In the genomic region with DNA sequence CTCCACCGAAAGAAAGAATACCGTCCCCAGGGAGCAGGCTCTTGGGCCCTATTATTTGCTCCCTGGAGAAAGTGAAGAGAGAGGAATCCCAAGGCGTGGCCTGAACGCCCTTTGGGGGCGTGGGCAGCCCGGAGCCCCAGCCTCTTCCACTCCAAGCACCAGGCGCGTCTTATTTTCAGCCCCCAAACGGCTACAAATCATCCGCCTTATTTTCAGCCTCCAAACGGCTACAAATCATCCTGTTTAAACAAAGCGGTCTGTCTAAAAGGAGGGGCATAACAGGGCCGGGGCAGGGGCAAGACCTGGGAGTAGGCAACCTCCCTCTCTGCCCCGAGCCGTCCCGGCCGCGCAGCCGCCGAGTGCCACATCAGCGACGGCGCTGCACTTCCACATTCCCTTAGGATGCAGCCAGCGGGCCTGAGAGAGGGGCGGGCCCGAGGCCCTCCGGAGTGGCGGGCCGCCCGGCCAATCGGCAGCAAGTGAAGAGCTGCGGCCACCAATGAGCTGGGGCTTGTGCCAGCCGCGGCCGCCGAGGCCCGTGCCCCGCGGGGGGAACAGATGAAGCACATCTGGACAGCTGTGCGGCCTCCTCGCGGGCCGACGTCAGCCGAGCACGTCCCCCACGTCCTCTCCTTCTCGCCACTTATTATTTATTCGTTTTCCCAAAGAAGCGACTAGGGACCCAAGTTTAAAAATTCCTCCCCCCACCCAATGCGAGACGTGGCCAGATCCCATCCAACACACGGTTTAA, we compare ENCODE assay signal across 1 cellular context.
TF ChIP-seq lines count a peak whose summit lies in the region.

A gene with protein sequence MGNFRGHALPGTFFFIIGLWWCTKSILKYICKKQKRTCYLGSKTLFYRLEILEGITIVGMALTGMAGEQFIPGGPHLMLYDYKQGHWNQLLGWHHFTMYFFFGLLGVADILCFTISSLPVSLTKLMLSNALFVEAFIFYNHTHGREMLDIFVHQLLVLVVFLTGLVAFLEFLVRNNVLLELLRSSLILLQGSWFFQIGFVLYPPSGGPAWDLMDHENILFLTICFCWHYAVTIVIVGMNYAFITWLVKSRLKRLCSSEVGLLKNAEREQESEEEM (plus strand): TSS at position 561 of the 751 bp plus-strand sequence. CDS start 62,593 bp downstream, outside the sequence.

TF ChIP-seq in HepG2, 621 proteins besides CTCF, POLR2A, EP300 and RAD21 (continued from another document and continues in another):
- TF ChIP-seq PLSCR1 (CRISPR knock-in tag; IDR thresholded peaks at IDR 0.05; ENCODE audit: borderline replicate concordance) (no peak), ZNF33A (CRISPR knock-in tag; IDR thresholded peaks at IDR 0.05; ENCODE audit: borderline replicate concordance) (peak; percentile 77; the same call in 1 of the 2 replicates), PTBP1 (IDR thresholded peaks at IDR 0.05; ENCODE audit: low read depth, low read length, poor library complexity, severe bottlenecking) (no peak), ZFP1 (CRISPR knock-in tag; IDR thresholded peaks at IDR 0.05) (no peak), ZNF326 (CRISPR knock-in tag; IDR thresholded peaks at IDR 0.05; ENCODE audit: borderline replicate concordance) (no peak), MXD4 (CRISPR knock-in tag; IDR thresholded peaks at IDR 0.05) (peak; percentile 81; the same call in 1 of the 2 replicates), ZNF337 (CRISPR knock-in tag; IDR thresholded peaks at IDR 0.05; ENCODE audit: borderline replicate concordance, low read depth) (0 out of 2 replicates have a peak, but pooled peaks have one; percentile 30), FOXM1 (CRISPR knock-in tag; IDR thresholded peaks at IDR 0.05) (no peak), SMARCE1 (IDR thresholded peaks at IDR 0.05; ENCODE audit: borderline replicate concordance) (no peak), SRSF4 (IDR thresholded peaks at IDR 0.05; ENCODE audit: low read depth, low read length, poor library complexity, severe bottlenecking) (no peak), ZNF720 (CRISPR knock-in tag; IDR thresholded peaks at IDR 0.05) (no peak), HNRNPL (IDR thresholded peaks at IDR 0.05; ENCODE audit: low read depth, low read length) (peak; percentile 59; the same call in 1 of the 2 replicates), XRCC5 (optimal IDR thresholded peaks at IDR 0.05; ENCODE audit: low read length) (peak; percentile 78), SIN3A (IDR thresholded peaks at IDR 0.05; ENCODE audit: borderline replicate concordance, low read depth, low read length) (no peak; the same call in 1 of the 2 replicates), ZNF761 (CRISPR knock-in tag; conservative IDR thresholded peaks at IDR 0.05) (peak; percentile 70), ZNF792 (CRISPR knock-in tag; IDR thresholded peaks at IDR 0.05) (peak; percentile 68; the same call in 1 of the 2 replicates), ARHGAP35 (CRISPR knock-in tag; IDR thresholded peaks at IDR 0.05; ENCODE audit: borderline replicate concordance) (peak; percentile 81), ZNF780A (CRISPR knock-in tag; IDR thresholded peaks at IDR 0.05) (no peak), BCLAF1 (IDR thresholded peaks at IDR 0.05) (no peak), ZNF724P (CRISPR knock-in tag; IDR thresholded peaks at IDR 0.05; ENCODE audit: borderline replicate concordance) (no peak; the same call in 1 of the 2 replicates), CREM (IDR thresholded peaks at IDR 0.05) (no peak), CREM (CRISPR knock-in tag; IDR thresholded peaks at IDR 0.05) (no peak), ZNF446 (CRISPR knock-in tag; IDR thresholded peaks at IDR 0.05) (no peak), PHF21A (CRISPR knock-in tag; IDR thresholded peaks at IDR 0.05) (peak; percentile 52; the same call in 1 of the 2 replicates), MAFK (conservative IDR thresholded peaks at IDR 0.05 in 1 of 2, IDR thresholded peaks at IDR 0.05 in 1 of 2; ENCODE audit: low read length in 2 of 2) (no peak), ESRRA (CRISPR knock-in tag; IDR thresholded peaks at IDR 0.05; ENCODE audit: low read depth) (no peak), FIP1L1 (IDR thresholded peaks at IDR 0.05; ENCODE audit: borderline replicate concordance, insufficient read depth, low read depth, low read length) (no peak), MLLT10 (CRISPR knock-in tag; IDR thresholded peaks at IDR 0.05) (no peak), ZNF549 (CRISPR knock-in tag; IDR thresholded peaks at IDR 0.05) (peak; percentile 37; the same call in 1 of the 2 replicates), KDM1A (CRISPR knock-in tag; IDR thresholded peaks at IDR 0.05) (peak; percentile 80), MTERF4 (CRISPR knock-in tag; IDR thresholded peaks at IDR 0.05) (no peak), RXRA (CRISPR knock-in tag; IDR thresholded peaks at IDR 0.05) (no peak; the same call in 1 of the 2 replicates), MEIS2 (CRISPR knock-in tag; IDR thresholded peaks at IDR 0.05) (peak; percentile 82; the same call in 1 of the 2 replicates), ZNF30 (CRISPR knock-in tag; IDR thresholded peaks at IDR 0.05) (no peak; the same call in 1 of the 2 replicates), FOXO1 (CRISPR knock-in tag; IDR thresholded peaks at IDR 0.05) (no peak)
- TF ChIP-seq, protein P1, sequence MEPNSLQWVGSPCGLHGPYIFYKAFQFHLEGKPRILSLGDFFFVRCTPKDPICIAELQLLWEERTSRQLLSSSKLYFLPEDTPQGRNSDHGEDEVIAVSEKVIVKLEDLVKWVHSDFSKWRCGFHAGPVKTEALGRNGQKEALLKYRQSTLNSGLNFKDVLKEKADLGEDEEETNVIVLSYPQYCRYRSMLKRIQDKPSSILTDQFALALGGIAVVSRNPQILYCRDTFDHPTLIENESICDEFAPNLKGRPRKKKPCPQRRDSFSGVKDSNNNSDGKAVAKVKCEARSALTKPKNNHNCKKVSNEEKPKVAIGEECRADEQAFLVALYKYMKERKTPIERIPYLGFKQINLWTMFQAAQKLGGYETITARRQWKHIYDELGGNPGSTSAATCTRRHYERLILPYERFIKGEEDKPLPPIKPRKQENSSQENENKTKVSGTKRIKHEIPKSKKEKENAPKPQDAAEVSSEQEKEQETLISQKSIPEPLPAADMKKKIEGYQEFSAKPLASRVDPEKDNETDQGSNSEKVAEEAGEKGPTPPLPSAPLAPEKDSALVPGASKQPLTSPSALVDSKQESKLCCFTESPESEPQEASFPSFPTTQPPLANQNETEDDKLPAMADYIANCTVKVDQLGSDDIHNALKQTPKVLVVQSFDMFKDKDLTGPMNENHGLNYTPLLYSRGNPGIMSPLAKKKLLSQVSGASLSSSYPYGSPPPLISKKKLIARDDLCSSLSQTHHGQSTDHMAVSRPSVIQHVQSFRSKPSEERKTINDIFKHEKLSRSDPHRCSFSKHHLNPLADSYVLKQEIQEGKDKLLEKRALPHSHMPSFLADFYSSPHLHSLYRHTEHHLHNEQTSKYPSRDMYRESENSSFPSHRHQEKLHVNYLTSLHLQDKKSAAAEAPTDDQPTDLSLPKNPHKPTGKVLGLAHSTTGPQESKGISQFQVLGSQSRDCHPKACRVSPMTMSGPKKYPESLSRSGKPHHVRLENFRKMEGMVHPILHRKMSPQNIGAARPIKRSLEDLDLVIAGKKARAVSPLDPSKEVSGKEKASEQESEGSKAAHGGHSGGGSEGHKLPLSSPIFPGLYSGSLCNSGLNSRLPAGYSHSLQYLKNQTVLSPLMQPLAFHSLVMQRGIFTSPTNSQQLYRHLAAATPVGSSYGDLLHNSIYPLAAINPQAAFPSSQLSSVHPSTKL (CRISPR knock-in tag; IDR thresholded peaks at IDR 0.05): peak; percentile 57
- TF ChIP-seq, protein P2, sequence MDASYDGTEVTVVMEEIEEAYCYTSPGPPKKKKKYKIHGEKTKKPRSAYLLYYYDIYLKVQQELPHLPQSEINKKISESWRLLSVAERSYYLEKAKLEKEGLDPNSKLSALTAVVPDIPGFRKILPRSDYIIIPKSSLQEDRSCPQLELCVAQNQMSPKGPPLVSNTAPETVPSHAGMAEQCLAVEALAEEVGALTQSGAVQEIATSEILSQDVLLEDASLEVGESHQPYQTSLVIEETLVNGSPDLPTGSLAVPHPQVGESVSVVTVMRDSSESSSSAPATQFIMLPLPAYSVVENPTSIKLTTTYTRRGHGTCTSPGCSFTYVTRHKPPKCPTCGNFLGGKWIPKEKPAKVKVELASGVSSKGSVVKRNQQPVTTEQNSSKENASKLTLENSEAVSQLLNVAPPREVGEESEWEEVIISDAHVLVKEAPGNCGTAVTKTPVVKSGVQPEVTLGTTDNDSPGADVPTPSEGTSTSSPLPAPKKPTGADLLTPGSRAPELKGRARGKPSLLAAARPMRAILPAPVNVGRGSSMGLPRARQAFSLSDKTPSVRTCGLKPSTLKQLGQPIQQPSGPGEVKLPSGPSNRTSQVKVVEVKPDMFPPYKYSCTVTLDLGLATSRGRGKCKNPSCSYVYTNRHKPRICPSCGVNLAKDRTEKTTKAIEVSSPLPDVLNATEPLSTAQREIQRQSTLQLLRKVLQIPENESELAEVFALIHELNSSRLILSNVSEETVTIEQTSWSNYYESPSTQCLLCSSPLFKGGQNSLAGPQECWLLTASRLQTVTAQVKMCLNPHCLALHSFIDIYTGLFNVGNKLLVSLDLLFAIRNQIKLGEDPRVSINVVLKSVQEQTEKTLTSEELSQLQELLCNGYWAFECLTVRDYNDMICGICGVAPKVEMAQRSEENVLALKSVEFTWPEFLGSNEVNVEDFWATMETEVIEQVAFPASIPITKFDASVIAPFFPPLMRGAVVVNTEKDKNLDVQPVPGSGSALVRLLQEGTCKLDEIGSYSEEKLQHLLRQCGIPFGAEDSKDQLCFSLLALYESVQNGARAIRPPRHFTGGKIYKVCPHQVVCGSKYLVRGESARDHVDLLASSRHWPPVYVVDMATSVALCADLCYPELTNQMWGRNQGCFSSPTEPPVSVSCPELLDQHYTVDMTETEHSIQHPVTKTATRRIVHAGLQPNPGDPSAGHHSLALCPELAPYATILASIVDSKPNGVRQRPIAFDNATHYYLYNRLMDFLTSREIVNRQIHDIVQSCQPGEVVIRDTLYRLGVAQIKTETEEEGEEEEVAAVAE (CRISPR knock-in tag; IDR thresholded peaks at IDR 0.05; ENCODE audit: borderline replicate concordance): 0 out of 2 replicates have a peak, but pooled peaks have one; percentile 19
- TF ChIP-seq, protein P3, sequence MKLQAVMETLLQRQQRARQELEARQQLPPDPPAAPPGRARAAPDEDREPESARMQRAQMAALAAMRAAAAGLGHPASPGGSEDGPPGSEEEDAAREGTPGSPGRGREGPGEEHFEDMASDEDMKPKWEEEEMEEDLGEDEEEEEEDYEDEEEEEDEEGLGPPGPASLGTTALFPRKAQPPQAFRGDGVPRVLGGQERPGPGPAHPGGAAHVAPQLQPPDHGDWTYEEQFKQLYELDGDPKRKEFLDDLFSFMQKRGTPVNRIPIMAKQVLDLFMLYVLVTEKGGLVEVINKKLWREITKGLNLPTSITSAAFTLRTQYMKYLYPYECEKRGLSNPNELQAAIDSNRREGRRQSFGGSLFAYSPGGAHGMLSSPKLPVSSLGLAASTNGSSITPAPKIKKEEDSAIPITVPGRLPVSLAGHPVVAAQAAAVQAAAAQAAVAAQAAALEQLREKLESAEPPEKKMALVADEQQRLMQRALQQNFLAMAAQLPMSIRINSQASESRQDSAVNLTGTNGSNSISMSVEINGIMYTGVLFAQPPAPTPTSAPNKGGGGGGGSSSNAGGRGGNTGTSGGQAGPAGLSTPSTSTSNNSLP (IDR thresholded peaks at IDR 0.05; ENCODE audit: low read depth, low read length): no peak
